ENCODE assay signal across 9 cellular contexts in genomic region chr4:76430519-76431388, GRCh38. TPM values are rescaled to one million over a fixed set of nuclear protein-coding genes. Genes with fewer than 3 reads are reported as not detected.
DNase-seq lines count a peak whose midpoint lies in the region; ATAC-seq and TF ChIP-seq lines count a peak whose summit lies in the region.
"Had no signal": no experiment of that assay in that cellular context is flagged by ENCODE, and none has a peak within 500 bp of the region (broad histone marks: within the 10 kb centered on the region; RNA-seq: fewer than 3 reads in every experiment).

No MANE protein-coding gene starts in this region.

- no peak overlapping the region for H3K4me3 ChIP-seq in GM23338
- H3K4me3 ChIP-seq in cardiac fibroblast (replicated peaks in 1 of 2; ENCODE audit: low read depth in 2 of 2, low read length in 2 of 2), result no peak overlapping the region

- no peaks in the 10 kb centered on the region for H3K36me3 ChIP-seq in GM23338 (ENCODE audit: insufficient read depth)

- no peaks in the 10 kb centered on the region for H3F3A ChIP-seq in GM23338 (replicated peaks; ENCODE audit: low read depth)

- ATAC-seq in GM23338, result peak; percentile 35
- ATAC-seq in HG03432 (IDR thresholded peaks at IDR 0.05; ENCODE audit: unreplicated experiment), result no peak
- ATAC-seq in HG03039 (IDR thresholded peaks at IDR 0.05; ENCODE audit: unreplicated experiment), result no peak
- ATAC-seq: naive thymus-derived CD8-positive, alpha-beta T cell had no signal

- H4K20me1 ChIP-seq in GM23338 (replicated peaks; ENCODE audit: insufficient read depth), result no peaks in the 10 kb centered on the region

- H3K27ac ChIP-seq in C4-2B (peak overlapping the region; percentile 26), GM23338 (ENCODE audit: low read depth) (no peak overlapping the region)

- no peaks in the 10 kb centered on the region for H3K36me3 Mint-ChIP-seq in GM23338 (ENCODE audit: low read depth)
- H3K36me3 Mint-ChIP-seq: naive thymus-derived CD8-positive, alpha-beta T cell had no signal

- DNase-seq in GM23338 (ENCODE audit: low spot score) (peak; percentile 83), NCI-H526 treated with DMSO at 0.1 percent for 48 hours (lab: John Stamatoyannopoulos, UW) (peak; percentile 23), cardiac fibroblast (ENCODE audit: low read depth in 2 of 2) (peak; percentile 75 to 77), medulla oblongata (ENCODE audit: extremely low spot score) (peak; percentile 77), cerebellar nuclear complex (lab: John Stamatoyannopoulos, UW) (no peak)

- TF ChIP-seq CTCF in C4-2B (conservative IDR thresholded peaks at IDR 0.05) (peak; percentile 87), GM23338 (conservative IDR thresholded peaks at IDR 0.05; ENCODE audit: low read depth in 2 of 2) (peak; percentile 65 to 98; a peak in 3 of 4 replicates), cardiac fibroblast (IDR thresholded peaks at IDR 0.05; ENCODE audit: low read depth, low read length) (peak; percentile 57)

- H3K4me1 ChIP-seq in GM23338 (ENCODE audit: insufficient read depth), result peaks cover 12% of the 10 kb centered on the region; the same call in 1 of the 2 replicates

- no peaks in the 10 kb centered on the region for H3K9me2 ChIP-seq in GM23338 (ENCODE audit: insufficient read depth)

- H3K4me3 Mint-ChIP-seq in GM23338, result no peak overlapping the region
- H3K4me3 Mint-ChIP-seq: naive thymus-derived CD8-positive, alpha-beta T cell had no signal

- peaks cover 2% of the 10 kb centered on the region for H3K27me3 Mint-ChIP-seq in GM23338 (ENCODE audit: insufficient read depth, low read depth, poor library complexity)

- no peaks in the 10 kb centered on the region for H3K79me2 ChIP-seq in GM23338 (replicated peaks; ENCODE audit: insufficient read depth)

- no peaks in the 10 kb centered on the region for H3K9me3 Mint-ChIP-seq in GM23338
- H3K9me3 Mint-ChIP-seq: naive thymus-derived CD8-positive, alpha-beta T cell had no signal

- no peaks in the 10 kb centered on the region for H3K27me3 ChIP-seq in GM23338 (ENCODE audit: insufficient read depth)

- no peak overlapping the region; the same call in 1 of the 2 replicates for H3K27ac Mint-ChIP-seq in GM23338
- H3K27ac Mint-ChIP-seq: naive thymus-derived CD8-positive, alpha-beta T cell had no signal

- H3K4me1 Mint-ChIP-seq in GM23338, result peaks cover 30% of the 10 kb centered on the region

- H3K4me2 ChIP-seq in GM23338, result no peak overlapping the region

- no peak overlapping the region for H2AFZ ChIP-seq in GM23338

TF ChIP-seq in GM23338, 12 proteins besides CTCF, POLR2A, EP300 and RAD21:
- TF ChIP-seq STAT1 (IDR thresholded peaks at IDR 0.05; ENCODE audit: unreplicated experiment), result no peak
- TF ChIP-seq ZNF114 (CRISPR knock-in tag; IDR thresholded peaks at IDR 0.05), result no peak
- no peak for TF ChIP-seq EZH2 (IDR thresholded peaks at IDR 0.05; ENCODE audit: low read depth, unreplicated experiment)
- TF ChIP-seq NANOG (IDR thresholded peaks at IDR 0.05; ENCODE audit: borderline replicate concordance), result no peak
- no peak for TF ChIP-seq POLR2AphosphoS5 (IDR thresholded peaks at IDR 0.05; ENCODE audit: low read depth)
- no peak for TF ChIP-seq REST (IDR thresholded peaks at IDR 0.05; ENCODE audit: unreplicated experiment)
- no peak for TF ChIP-seq EZH2phosphoT487 (IDR thresholded peaks at IDR 0.05; ENCODE audit: unreplicated experiment)
- TF ChIP-seq ZNF331 (CRISPR knock-in tag; IDR thresholded peaks at IDR 0.05; ENCODE audit: low read depth), result no peak
- no peak for TF ChIP-seq ETS1 (IDR thresholded peaks at IDR 0.05)

RNA-seq across cellular contexts. Expression of gene SHROOM3, which starts 4.3 kb away (rescaled TPM):
- total RNA-seq in GM23338 (2014; rRNA removed; shearing (Covaris generic)), result 59.7 and 73.5 TPM in 2 replicates
- 10.8 and 11.3 TPM in 2 replicates for polyA plus RNA-seq in GM23338 (2016; fragmentation: Nextera tagmentation; extraction: Ambion mirVana)
- total RNA-seq: naive thymus-derived CD8-positive, alpha-beta T cell had no signal
- polyA plus RNA-seq: naive thymus-derived CD8-positive, alpha-beta T cell had no signal

RNA-seq across cellular contexts. Expression of gene CCDC158, which starts 9.8 kb away (rescaled TPM):
- 0.21 TPM in 1 of 2 replicates, not detected in the other for total RNA-seq in GM23338 (2014; rRNA removed; shearing (Covaris generic))
- polyA plus RNA-seq in GM23338 (2016; fragmentation: Nextera tagmentation; extraction: Ambion mirVana), result 0.27 and 0.40 TPM in 2 replicates
- total RNA-seq: naive thymus-derived CD8-positive, alpha-beta T cell had no signal
- polyA plus RNA-seq: naive thymus-derived CD8-positive, alpha-beta T cell had no signal

Comparison
In these comparisons a context has a peak if more than half of its experiments do, and no peak if none do; other contexts are left out.
1. DNase-seq: peak in GM23338 (single experiment), NCI-H526 treated with DMSO at 0.1 percent for 48 hours (single experiment), cardiac fibroblast (2 of 2) and medulla oblongata (single experiment); none in cerebellar nuclear complex (0 of 2).
2. Peak in every context shown above with its lines, with median percentiles within 50 percentile points of each other: CTCF ChIP-seq.